In genomic region chr7:22786290-22786932, GRCh38 we compare ENCODE assay signal across 1 cellular context.
TF ChIP-seq lines count a peak whose summit lies in the region.

No MANE protein-coding gene starts in this region.

TF ChIP-seq in H1, 55 proteins besides CTCF, POLR2A, EP300 and RAD21:
- TF ChIP-seq NANOG (IDR thresholded peaks at IDR 0.05; ENCODE audit: insufficient read depth, low read depth, low read length, poor library complexity, severe bottlenecking) (no peak), ATF2 (IDR thresholded peaks at IDR 0.05; ENCODE audit: low read length) (no peak), SIN3A (conservative IDR thresholded peaks at IDR 0.05 in 1 of 2, IDR thresholded peaks at IDR 0.05 in 1 of 2; ENCODE audit: low read depth in 1 of 2, low read length in 2 of 2) (no peak), GTF2F1 (IDR thresholded peaks at IDR 0.05; ENCODE audit: borderline replicate concordance, low read depth, low read length) (no peak), CHD2 (IDR thresholded peaks at IDR 0.05; ENCODE audit: low read length) (no peak), KDM1A (IDR thresholded peaks at IDR 0.05; ENCODE audit: borderline replicate concordance, low read length) (no peak)
TF ChIP-seq in H1: peak in this region for 0.
